In the genomic region with DNA sequence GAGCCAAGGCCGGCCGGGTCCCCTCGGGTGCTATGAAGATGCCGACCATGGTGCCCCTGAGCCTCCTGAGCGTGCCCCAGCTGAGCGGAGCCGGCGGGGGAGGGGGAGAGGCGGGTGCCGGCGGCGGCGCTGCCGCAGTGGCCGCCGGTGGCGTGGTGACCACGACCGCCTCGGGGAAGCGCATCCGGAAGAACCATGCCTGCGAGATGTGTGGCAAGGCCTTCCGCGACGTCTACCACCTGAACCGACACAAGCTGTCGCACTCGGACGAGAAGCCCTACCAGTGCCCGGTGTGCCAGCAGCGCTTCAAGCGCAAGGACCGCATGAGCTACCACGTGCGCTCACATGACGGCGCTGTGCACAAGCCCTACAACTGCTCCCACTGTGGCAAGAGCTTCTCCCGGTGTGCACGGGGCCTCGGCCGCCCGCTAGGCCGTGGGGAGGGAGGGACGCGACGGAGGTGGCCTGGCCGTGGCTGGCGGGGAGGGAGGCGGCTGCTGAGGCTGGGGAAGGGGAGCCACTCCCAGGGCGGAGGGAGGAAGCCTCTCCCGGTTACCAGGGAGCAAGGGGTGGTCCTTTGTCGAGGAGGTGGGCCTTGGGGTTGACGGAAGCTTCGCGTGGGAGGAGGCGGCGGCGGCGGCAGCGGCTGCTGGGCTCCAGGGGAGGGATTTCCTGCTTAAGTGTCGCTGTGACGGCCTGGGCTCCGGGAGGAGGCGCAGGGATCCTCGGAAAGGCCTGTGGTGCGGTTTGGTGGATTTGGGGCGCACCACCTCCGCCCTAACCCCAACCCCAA, we compare ENCODE assay signal across 8 cellular contexts. TPM values are rescaled to one million over a fixed set of nuclear protein-coding genes. Genes with fewer than 3 reads are reported as not detected.
DNase-seq lines count a peak whose midpoint lies in the region; TF ChIP-seq lines count a peak whose summit lies in the region.

No MANE protein-coding gene starts in this region.

- no peaks in the 10 kb centered on the region for H3K9me3 ChIP-seq in left ventricle myocardium inferior (replicated peaks)

- H3K4me3 ChIP-seq in left ventricle myocardium inferior = peak overlapping the region; percentile 75

- DNase-seq in AG09319 (ENCODE audit: extremely low read depth, low read depth) = peak; percentile 83
- peak; percentile 40 for DNase-seq in NCI-H1436 treated with DMSO at 0.1 percent for 48 hours (lab: John Stamatoyannopoulos, UW)
- peak in 52 of 56 donors; percentile 42 to 96 (median 84) for DNase-seq in amygdala (lab: John Stamatoyannopoulos, UW)
- DNase-seq in left ventricle myocardium inferior = peak; percentile 91
- DNase-seq in progenitor cell of endocrine pancreas (ENCODE audit: low spot score, unreplicated experiment) = peak; percentile 55
- DNase-seq in ureter (ENCODE audit: low spot score) = peak; percentile 93

- peak overlapping the region; percentile 97 for H3K27ac ChIP-seq in left ventricle myocardium inferior (replicated peaks)

- intact Hi-C loops in left ventricle myocardium inferior (cut with micrococcal nuclease) = no loop called here

- peaks cover 47% of the 10 kb centered on the region for H3K4me1 Mint-ChIP-seq in T-helper 1 cell treated with Interleukin-12 subunit alpha and Interleukin-12 subunit beta and Interleukin-4 antibody, amounts not matched to agents 30 μg/mL and 1 μg/mL, for 36 hours (ENCODE audit: low read depth)
- H3K4me1 Mint-ChIP-seq in progenitor cell of endocrine pancreas (ENCODE audit: low read depth) = peaks cover 28% of the 10 kb centered on the region

- H3K4me1 ChIP-seq in left ventricle myocardium inferior = peaks cover 71% of the 10 kb centered on the region

- no peaks in the 10 kb centered on the region for H3K27me3 ChIP-seq in left ventricle myocardium inferior (ENCODE audit: low read depth)

- H3K9me3 Mint-ChIP-seq in T-helper 1 cell treated with Interleukin-12 subunit alpha and Interleukin-12 subunit beta and Interleukin-4 antibody, amounts not matched to agents 30 μg/mL and 1 μg/mL, for 36 hours = no peaks in the 10 kb centered on the region
- no peaks in the 10 kb centered on the region for H3K9me3 Mint-ChIP-seq in progenitor cell of endocrine pancreas (ENCODE audit: low read depth)

- H3K27ac Mint-ChIP-seq in T-helper 1 cell treated with Interleukin-12 subunit alpha and Interleukin-12 subunit beta and Interleukin-4 antibody, amounts not matched to agents 30 μg/mL and 1 μg/mL, for 36 hours = peak overlapping the region; percentile 92
- peak overlapping the region; percentile 93 for H3K27ac Mint-ChIP-seq in progenitor cell of endocrine pancreas

- H3K36me3 Mint-ChIP-seq in T-helper 1 cell treated with Interleukin-12 subunit alpha and Interleukin-12 subunit beta and Interleukin-4 antibody, amounts not matched to agents 30 μg/mL and 1 μg/mL, for 36 hours (ENCODE audit: low read depth) = peaks cover 36% of the 10 kb centered on the region
- H3K36me3 Mint-ChIP-seq in progenitor cell of endocrine pancreas (ENCODE audit: insufficient read depth) = peaks cover 8% of the 10 kb centered on the region

- peaks cover 24% of the 10 kb centered on the region for H3K36me3 ChIP-seq in left ventricle myocardium inferior

- TF ChIP-seq POLR2A in GM19099 (IDR thresholded peaks at IDR 0.05; ENCODE audit: extremely low read depth, insufficient read length, low read depth) = peak; percentile 54

- H3K4me3 Mint-ChIP-seq in T-helper 1 cell treated with Interleukin-12 subunit alpha and Interleukin-12 subunit beta and Interleukin-4 antibody, amounts not matched to agents 30 μg/mL and 1 μg/mL, for 36 hours = peak overlapping the region; percentile 92
- H3K4me3 Mint-ChIP-seq in progenitor cell of endocrine pancreas (ENCODE audit: low read depth) = peak overlapping the region; percentile 76

- peaks cover 6% of the 10 kb centered on the region for H3K27me3 Mint-ChIP-seq in T-helper 1 cell treated with Interleukin-12 subunit alpha and Interleukin-12 subunit beta and Interleukin-4 antibody, amounts not matched to agents 30 μg/mL and 1 μg/mL, for 36 hours (ENCODE audit: low read depth)
- H3K27me3 Mint-ChIP-seq in progenitor cell of endocrine pancreas = no peaks in the 10 kb centered on the region

- TF ChIP-seq CTCF in AG09319 (IDR thresholded peaks at IDR 0.05; ENCODE audit: low read depth, low read length) (peak; percentile 58), left ventricle myocardium inferior (IDR thresholded peaks at IDR 0.05; ENCODE audit: borderline replicate concordance) (peak; percentile 54), progenitor cell of endocrine pancreas (IDR thresholded peaks at IDR 0.05; ENCODE audit: unreplicated experiment) (peak; percentile 57)

RNA-seq across cellular contexts. Expression of a gene that starts 1.3 kb away (rescaled TPM):
- total RNA-seq in left ventricle myocardium inferior (77.6 TPM), progenitor cell of endocrine pancreas (345 and 347 TPM in 2 replicates), ureter (143 TPM)

RNA-seq across cellular contexts. Expression of a gene that starts 4.4 kb away (rescaled TPM):
- total RNA-seq in left ventricle myocardium inferior = 2.1 TPM
- 1.4 and 2.4 TPM in 2 replicates for total RNA-seq in progenitor cell of endocrine pancreas
- total RNA-seq in ureter = 10.6 TPM

RNA-seq across cellular contexts. Expression of a gene that starts 8.3 kb away (rescaled TPM):
- total RNA-seq in left ventricle myocardium inferior (12.9 TPM), progenitor cell of endocrine pancreas (26.4 and 29.9 TPM in 2 replicates), ureter (20.7 TPM)

RNA-seq across cellular contexts. Expression of a gene that starts 12.6 kb away (rescaled TPM):
- total RNA-seq in left ventricle myocardium inferior (38.6 TPM), progenitor cell of endocrine pancreas (6.5 and 9.0 TPM in 2 replicates), ureter (158 TPM)

RNA-seq across cellular contexts. Expression of a gene that starts 17.1 kb away (rescaled TPM):
- total RNA-seq in left ventricle myocardium inferior = 46.9 TPM
- total RNA-seq in progenitor cell of endocrine pancreas = 78.4 and 79.8 TPM in 2 replicates
- total RNA-seq in ureter = 34.3 TPM

Comparison
In these comparisons a context has a peak if more than half of its experiments do, and no peak if none do; other contexts are left out.
1. Peak in every context shown above with its lines: DNase-seq, H3K4me3 ChIP-seq and H3K27ac ChIP-seq.
2. DNase-seq: peak in every context shown above with its lines; median percentile 93 in ureter; 91 in left ventricle myocardium inferior; 84 in amygdala; 83 in AG09319; 55 in progenitor cell of endocrine pancreas; 40 in NCI-H1436 treated with DMSO at 0.1 percent for 48 hours.